ENCODE assay signal across 9 cellular contexts in genomic region chr4:52712991-52713275, GRCh38. TPM values are rescaled to one million over a fixed set of nuclear protein-coding genes. Genes with fewer than 3 reads are reported as not detected.
A peak's percentile ranks its signal among the peaks of the same experiment; 100 is the strongest.
DNase-seq lines count a peak whose midpoint lies in the region; ATAC-seq and TF ChIP-seq lines count a peak whose summit lies in the region.
"Had no signal": no experiment of that assay in that cellular context is flagged by ENCODE, and none has a peak within 500 bp of the region (broad histone marks: within the 10 kb centered on the region; RNA-seq: fewer than 3 reads in every experiment).

No MANE protein-coding gene starts in this region.

- peak overlapping the region; percentile 46 for H3K27ac Mint-ChIP-seq in dendritic cell treated with granulocyte-macrophage colony-stimulating factor and Interleukin-4, amounts not matched to agents 40 ng/mL and 50 ng/mL, for 4 days
- H3K27ac Mint-ChIP-seq in naive thymus-derived CD8-positive, alpha-beta T cell: peak overlapping the region; percentile 88 to 98 (median 96)

- no peak for TF ChIP-seq CTCF in AG10803 (conservative IDR thresholded peaks at IDR 0.05; ENCODE audit: low read length)

- peaks cover 6% of the 10 kb centered on the region for H3K27me3 Mint-ChIP-seq in dendritic cell treated with granulocyte-macrophage colony-stimulating factor and Interleukin-4, amounts not matched to agents 40 ng/mL and 50 ng/mL, for 4 days
- no peaks in the 10 kb centered on the region for H3K27me3 Mint-ChIP-seq in naive thymus-derived CD8-positive, alpha-beta T cell

- peak overlapping the region; percentile 89 for H3K4me3 ChIP-seq in AG10803 (ENCODE audit: low read length)
- peak overlapping the region; percentile 91 for H3K4me3 ChIP-seq in Jurkat, Clone E6-1 (ENCODE audit: low read length)

- intact Hi-C loops in dendritic cell treated with granulocyte-macrophage colony-stimulating factor and Interleukin-4, amounts not matched to agents 40 ng/mL and 50 ng/mL, for 4 days (cut with micrococcal nuclease): loop anchor here (1.0 to 5.0 kb wide), 2 partner anchors 9 to 149 kb away; partner anchors contain the start of gene RASL11B

- H3K36me3 Mint-ChIP-seq in dendritic cell treated with granulocyte-macrophage colony-stimulating factor and Interleukin-4, amounts not matched to agents 40 ng/mL and 50 ng/mL, for 4 days (ENCODE audit: low read depth): peaks cover 22% of the 10 kb centered on the region
- H3K36me3 Mint-ChIP-seq in naive thymus-derived CD8-positive, alpha-beta T cell: peaks cover 0 to 37% (median 11%) of the 10 kb centered on the region in 3 donors

- ATAC-seq in naive thymus-derived CD8-positive, alpha-beta T cell: no peak
- no peak for ATAC-seq in HG03354 (IDR thresholded peaks at IDR 0.05; ENCODE audit: poor library complexity, severe bottlenecking, unreplicated experiment)

- DNase-seq in AG10803 (ENCODE audit: low read depth): no peak
- no peak for DNase-seq in Jurkat, Clone E6-1 (ENCODE audit: low read depth, low spot score)
- no peak for DNase-seq in naive thymus-derived CD8-positive, alpha-beta T cell
- no peak for DNase-seq in NCI-H226
- DNase-seq in HK-2 (ENCODE audit: unreplicated experiment): no peak
- no peak for DNase-seq in NCI-H1417 (lab: John Stamatoyannopoulos, UW)
- DNase-seq: cortex of kidney had no signal

- POLR2A ChIA-PET in naive thymus-derived CD8-positive, alpha-beta T cell (lab: Charles Lee): interaction anchor here (0.6 to 4.2 kb wide), 11 partner anchors 9 to 870 kb away, joined by 3 to 104 read pairs (median 4); partner anchors contain the start of genes DCUN1D4, SGCB and USP46

- peaks cover 10% of the 10 kb centered on the region for H3K9me3 Mint-ChIP-seq in dendritic cell treated with granulocyte-macrophage colony-stimulating factor and Interleukin-4, amounts not matched to agents 40 ng/mL and 50 ng/mL, for 4 days
- no peaks in the 10 kb centered on the region for H3K9me3 Mint-ChIP-seq in naive thymus-derived CD8-positive, alpha-beta T cell

- H3K4me1 Mint-ChIP-seq in dendritic cell treated with granulocyte-macrophage colony-stimulating factor and Interleukin-4, amounts not matched to agents 40 ng/mL and 50 ng/mL, for 4 days (ENCODE audit: low read depth): peaks cover 9% of the 10 kb centered on the region
- H3K4me1 Mint-ChIP-seq in naive thymus-derived CD8-positive, alpha-beta T cell: peaks cover 15 to 44% (median 33%) of the 10 kb centered on the region in 4 donors

- peak overlapping the region; percentile 72 for H3K4me3 Mint-ChIP-seq in dendritic cell treated with granulocyte-macrophage colony-stimulating factor and Interleukin-4, amounts not matched to agents 40 ng/mL and 50 ng/mL, for 4 days
- peak overlapping the region; percentile 81 to 95 (median 93) for H3K4me3 Mint-ChIP-seq in naive thymus-derived CD8-positive, alpha-beta T cell

RNA-seq across cellular contexts. Expression of gene ERVMER34-1, which starts 38.3 kb away (rescaled TPM):
- not detected for polyA plus RNA-seq in Jurkat, Clone E6-1 (2012; ENCODE audit: insufficient read depth, insufficient read length)
- not detected for total RNA-seq in naive thymus-derived CD8-positive, alpha-beta T cell
- not detected for polyA plus RNA-seq in naive thymus-derived CD8-positive, alpha-beta T cell

RNA-seq across cellular contexts. Expression of gene USP46, which starts 53.8 kb away (rescaled TPM):
- polyA plus RNA-seq in Jurkat, Clone E6-1 (2012; ENCODE audit: insufficient read depth, insufficient read length): 11.1 TPM
- total RNA-seq in naive thymus-derived CD8-positive, alpha-beta T cell: 1 to 10 TPM; 2.7 to 3.9 TPM
- under 1 TPM in 2 of 3 donors, not detected in 1; 0.24 to 0.28 TPM for polyA plus RNA-seq in naive thymus-derived CD8-positive, alpha-beta T cell
